In the genomic region with DNA sequence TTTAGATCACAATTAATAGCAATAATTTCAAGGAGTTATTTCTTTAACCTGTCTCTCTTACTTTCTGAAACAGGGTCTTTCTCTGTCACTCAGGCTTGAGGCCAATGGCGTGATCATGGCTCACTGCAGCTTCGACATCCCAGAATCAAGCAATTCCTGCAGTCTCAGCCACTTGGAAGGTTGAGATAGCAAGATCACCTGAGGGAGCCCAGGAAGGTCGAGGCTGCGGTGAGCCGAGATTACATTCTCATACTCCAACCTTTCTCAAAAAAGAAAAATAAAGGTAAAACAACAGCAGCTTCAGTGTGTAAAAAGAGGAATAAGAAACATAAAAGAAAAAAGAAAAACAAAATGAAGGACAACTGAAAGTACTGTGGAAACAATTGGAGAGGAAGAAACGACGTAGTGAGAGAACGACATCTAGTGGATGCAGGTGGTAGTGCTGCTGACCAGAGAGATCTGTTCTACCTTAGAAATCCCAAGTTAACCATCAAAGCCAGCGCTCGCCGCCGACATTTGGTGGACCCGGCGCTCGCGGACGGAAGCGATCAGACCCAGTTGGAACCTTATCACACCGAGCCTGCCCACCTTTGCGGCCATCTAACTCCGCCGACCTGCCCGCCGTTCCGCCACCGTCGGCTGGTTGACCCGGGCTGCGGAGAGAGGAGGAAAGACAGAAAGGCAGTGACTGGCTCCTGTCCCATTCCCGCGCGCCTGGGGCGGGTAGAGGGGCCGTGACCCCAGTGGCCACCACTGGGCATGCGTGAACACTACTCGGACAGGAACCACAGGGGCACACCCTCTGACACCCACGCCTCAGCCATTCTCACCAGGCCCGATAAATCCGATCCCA, we compare ENCODE assay signal across 7 cellular contexts.
DNase-seq lines count a peak whose midpoint lies in the region; ATAC-seq and FAIRE-seq lines count a peak whose summit lies in the region.

No MANE protein-coding gene starts in this region.

- peak; percentile 93 for ATAC-seq in GM18499 (IDR thresholded peaks at IDR 0.05; ENCODE audit: insufficient read depth, unreplicated experiment)
- ATAC-seq in HG02884 (IDR thresholded peaks at IDR 0.05; ENCODE audit: unreplicated experiment) = peak; percentile 88

- in situ Hi-C loops in T47D (cut with HindIII; ENCODE audit: low pct_unique_long_range_greater_than_20kb, low sequenced_read_pairs) = no loop called here

- peak; percentile 58 for FAIRE-seq in TTC549 (lab: Jason Lieb, UNC)

- DNase-seq in NCI-H1694 (lab: John Stamatoyannopoulos, UW) = peak; percentile 73
- peak; percentile 53 to 87 for DNase-seq in T47D (ENCODE audit: low read depth in 1 of 2, low spot score in 1 of 2)
- DNase-seq in iPS-NIHi7 (ENCODE audit: extremely low spot score) = peak; percentile 40
- DNase-seq in stimulated activated CD4-positive, alpha-beta T cell treated with anti-CD3 and anti-CD28 coated beads, Interleukin-12 subunit alpha, Interleukin-12 subunit beta, amount 100 ng/mL, for 24 hours (ENCODE audit: low read depth in 2 of 2) = peak; percentile 31 to 62

Comparison
In these comparisons a context has a peak if more than half of its experiments do, and no peak if none do; other contexts are left out.
1. Peak in every context shown above with its lines: DNase-seq and ATAC-seq.